In the genomic region with DNA sequence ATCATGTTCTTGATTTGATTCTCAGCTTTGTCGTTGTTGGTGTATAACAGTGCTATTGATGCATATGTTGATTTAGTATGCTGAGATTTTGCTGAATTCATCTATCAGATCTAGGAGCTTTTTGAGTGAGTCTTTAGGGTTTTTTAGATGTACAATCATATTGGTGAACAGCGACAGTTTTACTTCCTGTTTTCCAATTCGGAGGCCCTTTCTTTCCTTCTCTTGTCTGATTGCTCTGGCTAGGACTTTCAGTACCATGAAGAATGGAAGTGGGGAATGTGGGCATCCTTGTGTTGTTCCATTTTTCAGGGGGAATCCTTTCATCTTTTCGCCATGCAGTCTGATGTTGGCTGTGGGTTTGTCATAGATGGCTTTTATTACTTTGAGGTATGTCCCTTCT, we compare ENCODE assay signal across 18 cellular contexts.
A peak's percentile ranks its signal among the peaks of the same experiment; 100 is the strongest.
DNase-seq lines count a peak whose midpoint lies in the region; ATAC-seq, FAIRE-seq and TF ChIP-seq lines count a peak whose summit lies in the region.
"Had no signal": no experiment of that assay in that cellular context is flagged by ENCODE, and none has a peak within 500 bp of the region (broad histone marks: within the 10 kb centered on the region; RNA-seq: fewer than 3 reads in every experiment).

No MANE protein-coding gene starts in this region.

- FAIRE-seq in GM12878 (lab: Jason Lieb, UNC), result no peak
- FAIRE-seq: HepG2 had no signal

- no peaks in the 10 kb centered on the region for H3K36me3 Mint-ChIP-seq in neural progenitor cell
- H3K36me3 Mint-ChIP-seq: CD14-positive monocyte; CD4-positive, alpha-beta memory T cell; IgD-negative memory B cell had no signal

- no TSS peak for BruUV-seq in GM12878 (replicated peaks; lab: Mats Ljungman, UMichigan)

- H3K4me1 ChIP-seq in GM12878 (ENCODE audit: control insufficient read depth, insufficient read depth, low read length), result no peaks in the 10 kb centered on the region
- H3K4me1 ChIP-seq in neural progenitor cell, result no peaks in the 10 kb centered on the region
- H3K4me1 ChIP-seq: BLaER1, HAP-1 had no signal

- no peaks in the 10 kb centered on the region for H3K9me3 ChIP-seq in GM12878 (replicated peaks; ENCODE audit: control insufficient read depth, insufficient read depth, low read length)
- no peaks in the 10 kb centered on the region for H3K9me3 ChIP-seq in neural progenitor cell (ENCODE audit: low read depth)
- H3K9me3 ChIP-seq: HAP-1 had no signal

- no peak overlapping the region for H3K4me2 ChIP-seq in GM12878 (ENCODE audit: control insufficient read depth, insufficient read depth)
- H3K4me2 ChIP-seq in neural progenitor cell, result no peak overlapping the region
- H3K4me2 ChIP-seq: BLaER1 had no signal

- DNase-seq in NOMO-1 treated with DMSO at 0.1 percent for 48 hours (lab: John Stamatoyannopoulos, UW; ENCODE audit: unreplicated experiment), result peak; percentile 20
- DNase-seq in NOMO-1 treated with dmso at 0.1 percent for 144 hours (lab: John Stamatoyannopoulos, UW; ENCODE audit: unreplicated experiment), result no peak
- DNase-seq in MV-4-11 (lab: John Stamatoyannopoulos, UW), result peak; percentile 27
- DNase-seq in GM12878 (ENCODE audit: low read depth, low spot score), result no peak
- DNase-seq in T-helper 2 cell, result no peak
- DNase-seq in neural progenitor cell (ENCODE audit: low spot score), result no peak
- DNase-seq: 8988T; CD4-positive, alpha-beta memory T cell; DMS79 treated with DMSO at 0.1 percent for 48 hours; GF-D8; GM23248 had no signal

- in situ Hi-C loops in GM12878 (cut with MboI), result no loop called here

- no peaks in the 10 kb centered on the region for H3F3A ChIP-seq in neural progenitor cell (ENCODE audit: low read depth)

- H3K36me3 ChIP-seq in GM12878 (ENCODE audit: control insufficient read depth in 2 of 2, insufficient read depth in 2 of 2, low read length in 1 of 2) (no peaks in the 10 kb centered on the region), neural progenitor cell (no peaks in the 10 kb centered on the region)
- H3K36me3 ChIP-seq: BLaER1, HAP-1 had no signal

- H3K4me1 Mint-ChIP-seq in neural progenitor cell, result peaks cover under 1% of the 10 kb centered on the region
- H3K4me1 Mint-ChIP-seq: CD14-positive monocyte; CD4-positive, alpha-beta memory T cell had no signal

- peaks cover 8% of the 10 kb centered on the region for H3K9me3 Mint-ChIP-seq in neural progenitor cell

- no peaks in the 10 kb centered on the region for H4K20me1 ChIP-seq in GM12878 (ENCODE audit: control insufficient read depth, insufficient read depth)
- no peaks in the 10 kb centered on the region for H4K20me1 ChIP-seq in neural progenitor cell (ENCODE audit: low read depth)
- H4K20me1 ChIP-seq: BLaER1 had no signal

- no peak overlapping the region for H3K27ac Mint-ChIP-seq in neural progenitor cell
- H3K27ac Mint-ChIP-seq: CD14-positive monocyte; CD4-positive, alpha-beta memory T cell; IgD-negative memory B cell had no signal

- TF ChIP-seq EP300 in GM12878 (IDR thresholded peaks at IDR 0.05; ENCODE audit: borderline replicate concordance in 1 of 2, control insufficient read depth in 1 of 2, low read depth in 2 of 2, low read length in 2 of 2), result no peak

- TF ChIP-seq CTCF in GM12878 (IDR thresholded peaks at IDR 0.05 in 2 of 3, conservative IDR thresholded peaks at IDR 0.05 in 1 of 3; ENCODE audit: control insufficient read depth in 2 of 3, extremely low read depth in 1 of 3, insufficient read depth in 1 of 3, low read depth in 3 of 3, low read length in 3 of 3) (no peak), neural progenitor cell (IDR thresholded peaks at IDR 0.05) (no peak)

- SMC1A ChIA-PET in GM12878 (lab: Charles Lee; ENCODE audit: uncharacterized antibody, unreplicated experiment), result interaction anchor here (0.8 kb wide), 1 partner anchor 53 kb away, joined by 3 read pairs; no protein-coding TSS in a partner anchor

- H3K4me3 Mint-ChIP-seq in neural progenitor cell, result no peak overlapping the region
- H3K4me3 Mint-ChIP-seq: CD14-positive monocyte; CD4-positive, alpha-beta memory T cell; IgD-negative memory B cell had no signal

- no peak for TF ChIP-seq POLR2A in GM12878 (IDR thresholded peaks at IDR 0.05; ENCODE audit: low read depth, low read length)

- intact Hi-C loops in GM12878 (cut with micrococcal nuclease; ENCODE audit: unreplicated experiment), result no loop called here

- no peak overlapping the region for H3K9ac ChIP-seq in GM12878 (ENCODE audit: control insufficient read depth, insufficient read depth, low read length)
- H3K9ac ChIP-seq in neural progenitor cell, result no peak overlapping the region
- H3K9ac ChIP-seq: BLaER1, GM23248 had no signal

- H3K79me2 ChIP-seq in GM12878 (ENCODE audit: control insufficient read depth, insufficient read depth, low read length) (no peaks in the 10 kb centered on the region), neural progenitor cell (ENCODE audit: low read depth) (no peaks in the 10 kb centered on the region)

- CTCF ChIA-PET in GM12878 (lab: Yijun Ruan, JAX), result no interaction called here

- ATAC-seq in GM18867 (IDR thresholded peaks at IDR 0.05; ENCODE audit: unreplicated experiment), result peak; percentile 60
- peak; percentile 65 for ATAC-seq in GM12878
- no peak for ATAC-seq in GM19467 (IDR thresholded peaks at IDR 0.05; ENCODE audit: unreplicated experiment)
- ATAC-seq: HepG2 had no signal

- no peak overlapping the region for H2AFZ ChIP-seq in GM12878 (ENCODE audit: control insufficient read depth, low read depth, low read length)
- H2AFZ ChIP-seq in neural progenitor cell (replicated peaks), result no peak overlapping the region
- H2AFZ ChIP-seq: GM23248 had no signal

- H3K4me3 ChIP-seq in GM12878 (no peak overlapping the region), neural progenitor cell (no peak overlapping the region)
- H3K4me3 ChIP-seq: BLaER1, GM23248, HAP-1 had no signal

- POLR2A ChIA-PET in GM12878 (lab: Charles Lee), result no interaction called here

- H3K27me3 ChIP-seq in GM12878 (replicated peaks in 1 of 2; ENCODE audit: control insufficient read depth in 2 of 2, insufficient read depth in 2 of 2, low read length in 1 of 2) (no peaks in the 10 kb centered on the region), neural progenitor cell (no peaks in the 10 kb centered on the region)
- H3K27me3 ChIP-seq: BLaER1 had no signal

- WGBS in GM12878 (ENCODE audit: insufficient coverage, insufficient replicate concordance, low lambda C conversion rate, missing lambda C conversion rate), result 39% methylated on average over 4 of the region's 4 CpGs

- peaks cover 6% of the 10 kb centered on the region for H3K27me3 Mint-ChIP-seq in neural progenitor cell (ENCODE audit: insufficient read depth, low read depth)

- RAD21 ChIA-PET in GM12878 (lab: Charles Lee; ENCODE audit: unreplicated experiment), result no interaction called here

- H3K27ac ChIP-seq in GM12878 (ENCODE audit: control insufficient read depth, insufficient read depth), result no peak overlapping the region
- no peak overlapping the region for H3K27ac ChIP-seq in neural progenitor cell
- H3K27ac ChIP-seq: BLaER1, GM23248 had no signal

- TF ChIP-seq RAD21 in GM12878 (IDR thresholded peaks at IDR 0.05; ENCODE audit: insufficient read depth, low read depth, low read length), result no peak

TF ChIP-seq in GM12878, 131 proteins besides CTCF, POLR2A, EP300 and RAD21:
- peak; percentile 38 to 57; a peak in 2 of 4 replicates for TF ChIP-seq IKZF2 (IDR thresholded peaks at IDR 0.05)
- TF ChIP-seq ZNF384 (IDR thresholded peaks at IDR 0.05; ENCODE audit: borderline replicate concordance, low read depth, low read length), result no peak
- TF ChIP-seq, protein P1, sequence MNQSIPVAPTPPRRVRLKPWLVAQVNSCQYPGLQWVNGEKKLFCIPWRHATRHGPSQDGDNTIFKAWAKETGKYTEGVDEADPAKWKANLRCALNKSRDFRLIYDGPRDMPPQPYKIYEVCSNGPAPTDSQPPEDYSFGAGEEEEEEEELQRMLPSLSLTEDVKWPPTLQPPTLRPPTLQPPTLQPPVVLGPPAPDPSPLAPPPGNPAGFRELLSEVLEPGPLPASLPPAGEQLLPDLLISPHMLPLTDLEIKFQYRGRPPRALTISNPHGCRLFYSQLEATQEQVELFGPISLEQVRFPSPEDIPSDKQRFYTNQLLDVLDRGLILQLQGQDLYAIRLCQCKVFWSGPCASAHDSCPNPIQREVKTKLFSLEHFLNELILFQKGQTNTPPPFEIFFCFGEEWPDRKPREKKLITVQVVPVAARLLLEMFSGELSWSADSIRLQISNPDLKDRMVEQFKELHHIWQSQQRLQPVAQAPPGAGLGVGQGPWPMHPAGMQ (IDR thresholded peaks at IDR 0.05; ENCODE audit: borderline replicate concordance), result no peak
- TF ChIP-seq, protein P2, sequence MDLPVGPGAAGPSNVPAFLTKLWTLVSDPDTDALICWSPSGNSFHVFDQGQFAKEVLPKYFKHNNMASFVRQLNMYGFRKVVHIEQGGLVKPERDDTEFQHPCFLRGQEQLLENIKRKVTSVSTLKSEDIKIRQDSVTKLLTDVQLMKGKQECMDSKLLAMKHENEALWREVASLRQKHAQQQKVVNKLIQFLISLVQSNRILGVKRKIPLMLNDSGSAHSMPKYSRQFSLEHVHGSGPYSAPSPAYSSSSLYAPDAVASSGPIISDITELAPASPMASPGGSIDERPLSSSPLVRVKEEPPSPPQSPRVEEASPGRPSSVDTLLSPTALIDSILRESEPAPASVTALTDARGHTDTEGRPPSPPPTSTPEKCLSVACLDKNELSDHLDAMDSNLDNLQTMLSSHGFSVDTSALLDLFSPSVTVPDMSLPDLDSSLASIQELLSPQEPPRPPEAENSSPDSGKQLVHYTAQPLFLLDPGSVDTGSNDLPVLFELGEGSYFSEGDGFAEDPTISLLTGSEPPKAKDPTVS (IDR thresholded peaks at IDR 0.05; ENCODE audit: low read depth, low read length), result no peak

Comparison
In these comparisons a context has a peak if more than half of its experiments do, and no peak if none do; other contexts are left out.
1. DNase-seq: peak in NOMO-1 treated with DMSO at 0.1 percent for 48 hours (single experiment) and MV-4-11 (single experiment); none in NOMO-1 treated with dmso at 0.1 percent for 144 hours (single experiment), GM12878 (single experiment), T-helper 2 cell (0 of 5) and neural progenitor cell (single experiment).